8 cellular contexts compared by ENCODE assay signal in genomic region chr20:25249198-25249931, GRCh38. TPM values are rescaled to one million over a fixed set of nuclear protein-coding genes. Genes with fewer than 3 reads are reported as not detected.
DNase-seq lines count a peak whose midpoint lies in the region; ATAC-seq and TF ChIP-seq lines count a peak whose summit lies in the region.

No MANE protein-coding gene starts in this region.

- peaks cover 29% of the 10 kb centered on the region; the same call in 1 of the 2 replicates for H4K20me1 ChIP-seq in GM23338 (replicated peaks; ENCODE audit: insufficient read depth)

- TF ChIP-seq CTCF in GM23338 (conservative IDR thresholded peaks at IDR 0.05; ENCODE audit: low read depth in 2 of 2) (no peak), RWPE1 (conservative IDR thresholded peaks at IDR 0.05; ENCODE audit: low read depth) (no peak)

- 38 to 50% methylated on average over 9 of the region's 9 CpGs for WGBS in esophagus, 2 donors

- CTCF ChIA-PET in RWPE1 (lab: Yijun Ruan, JAX), result interaction anchor here (0.6 kb wide), 2 partner anchors 18 to 171 kb away, joined by 3 read pairs; no protein-coding TSS in a partner anchor

- POLR2A ChIA-PET in RWPE1 (lab: Yijun Ruan, JAX; ENCODE audit: low non-redundant PET), result interaction anchor here (2.8 kb wide), 1 partner anchor 26 kb away, joined by 15 read pairs; no protein-coding TSS in a partner anchor

- no peak for ATAC-seq in GM23338

- H3K79me2 ChIP-seq in GM23338 (replicated peaks; ENCODE audit: insufficient read depth), result peaks cover 55% of the 10 kb centered on the region

- H3K4me1 Mint-ChIP-seq in GM23338, result peaks cover 47% of the 10 kb centered on the region

- 0 out of 2 replicates have a peak, but pooled peaks cover 7% of the 10 kb centered on the region for H3F3A ChIP-seq in GM23338 (replicated peaks; ENCODE audit: low read depth)

- H3K27ac Mint-ChIP-seq in GM23338, result no peak overlapping the region

- peak overlapping the region; percentile 90 for H3K4me3 Mint-ChIP-seq in GM23338

- H3K9me3 ChIP-seq in esophagus (ENCODE audit: control insufficient read depth in 2 of 2, insufficient read depth in 1 of 2, low read depth in 1 of 2, low read length in 1 of 2), result no peaks in the 10 kb centered on the region

- H3K4me1 ChIP-seq in GM23338 (ENCODE audit: insufficient read depth), result peaks cover 16% of the 10 kb centered on the region
- peaks cover 4 to 12% of the 10 kb centered on the region in 2 donors for H3K4me1 ChIP-seq in esophagus (ENCODE audit: control insufficient read depth in 2 of 2, insufficient read depth in 2 of 2, low read length in 1 of 2)

- peaks cover 11% of the 10 kb centered on the region; the same call in 1 of the 2 replicates for H3K27me3 ChIP-seq in GM23338 (ENCODE audit: insufficient read depth)
- no peaks in the 10 kb centered on the region for H3K27me3 ChIP-seq in esophagus (ENCODE audit: control insufficient read depth in 1 of 2, insufficient read depth in 2 of 2, low read length in 2 of 2)

- H3K4me3 ChIP-seq in GM23338 (peak overlapping the region; percentile 93), esophagus (ENCODE audit: low read depth in 1 of 2, low read length in 2 of 2) (peak overlapping the region; percentile 13 to 85)

- peak overlapping the region; percentile 85 for H3K4me2 ChIP-seq in GM23338

- H3K27ac ChIP-seq in GM23338 (ENCODE audit: low read depth) (no peak overlapping the region), RWPE1 (peak overlapping the region; percentile 87), esophagus (ENCODE audit: low read depth in 2 of 2, low read length in 1 of 2) (peak overlapping the region; percentile 52 to 75)

- H3K36me3 Mint-ChIP-seq in GM23338 (ENCODE audit: low read depth), result peaks cover 3% of the 10 kb centered on the region; the same call in 2 of the 3 replicates

- no peaks in the 10 kb centered on the region; the same call in 2 of the 3 replicates for H3K9me3 Mint-ChIP-seq in GM23338

- H2AFZ ChIP-seq in GM23338, result peak overlapping the region; percentile 92

- H3K9me2 ChIP-seq in GM23338 (ENCODE audit: insufficient read depth), result no peaks in the 10 kb centered on the region

- H3K27me3 Mint-ChIP-seq in GM23338 (ENCODE audit: insufficient read depth, low read depth, poor library complexity), result peaks cover 16% of the 10 kb centered on the region

- DNase-seq in GM23338 (ENCODE audit: low spot score) (no peak), RWPE1 (ENCODE audit: low spot score) (peak; percentile 48), pons (ENCODE audit: low spot score) (peak; percentile 69), H4 (ENCODE audit: low spot score) (no peak)
- no peak for DNase-seq in activated CD4-positive, CD25-positive, alpha-beta regulatory T cell treated with anti-CD3 and anti-CD28 coated beads, Interleukin-2, amount 50 U/mL, for 72 hours
- no peak for DNase-seq in effector CD8-positive, alpha-beta T cell (lab: John Stamatoyannopoulos, UW)
- no peak for DNase-seq in stimulated activated CD4-positive, alpha-beta T cell treated with anti-CD3 and anti-CD28 coated beads, Interleukin-15, amount 100 ng/mL, for 24 hours

- no peaks in the 10 kb centered on the region for H3K36me3 ChIP-seq in GM23338 (ENCODE audit: insufficient read depth)
- no peaks in the 10 kb centered on the region for H3K36me3 ChIP-seq in esophagus (ENCODE audit: control insufficient read depth in 2 of 2, insufficient read depth in 2 of 2, low read length in 1 of 2)

TF ChIP-seq in GM23338, 12 proteins besides CTCF, POLR2A, EP300 and RAD21 (continues in another document):
- TF ChIP-seq CREB1 (CRISPR knock-in tag; IDR thresholded peaks at IDR 0.05; ENCODE audit: low read depth), result no peak
- TF ChIP-seq POLR2AphosphoS5 (IDR thresholded peaks at IDR 0.05; ENCODE audit: low read depth), result no peak
- no peak for TF ChIP-seq JUNB (IDR thresholded peaks at IDR 0.05; ENCODE audit: unreplicated experiment)
- no peak for TF ChIP-seq NANOG (IDR thresholded peaks at IDR 0.05; ENCODE audit: borderline replicate concordance)
- no peak for TF ChIP-seq EZH2 (IDR thresholded peaks at IDR 0.05; ENCODE audit: low read depth, unreplicated experiment)
- TF ChIP-seq STAT1 (IDR thresholded peaks at IDR 0.05; ENCODE audit: unreplicated experiment), result no peak
- TF ChIP-seq, protein P1, sequence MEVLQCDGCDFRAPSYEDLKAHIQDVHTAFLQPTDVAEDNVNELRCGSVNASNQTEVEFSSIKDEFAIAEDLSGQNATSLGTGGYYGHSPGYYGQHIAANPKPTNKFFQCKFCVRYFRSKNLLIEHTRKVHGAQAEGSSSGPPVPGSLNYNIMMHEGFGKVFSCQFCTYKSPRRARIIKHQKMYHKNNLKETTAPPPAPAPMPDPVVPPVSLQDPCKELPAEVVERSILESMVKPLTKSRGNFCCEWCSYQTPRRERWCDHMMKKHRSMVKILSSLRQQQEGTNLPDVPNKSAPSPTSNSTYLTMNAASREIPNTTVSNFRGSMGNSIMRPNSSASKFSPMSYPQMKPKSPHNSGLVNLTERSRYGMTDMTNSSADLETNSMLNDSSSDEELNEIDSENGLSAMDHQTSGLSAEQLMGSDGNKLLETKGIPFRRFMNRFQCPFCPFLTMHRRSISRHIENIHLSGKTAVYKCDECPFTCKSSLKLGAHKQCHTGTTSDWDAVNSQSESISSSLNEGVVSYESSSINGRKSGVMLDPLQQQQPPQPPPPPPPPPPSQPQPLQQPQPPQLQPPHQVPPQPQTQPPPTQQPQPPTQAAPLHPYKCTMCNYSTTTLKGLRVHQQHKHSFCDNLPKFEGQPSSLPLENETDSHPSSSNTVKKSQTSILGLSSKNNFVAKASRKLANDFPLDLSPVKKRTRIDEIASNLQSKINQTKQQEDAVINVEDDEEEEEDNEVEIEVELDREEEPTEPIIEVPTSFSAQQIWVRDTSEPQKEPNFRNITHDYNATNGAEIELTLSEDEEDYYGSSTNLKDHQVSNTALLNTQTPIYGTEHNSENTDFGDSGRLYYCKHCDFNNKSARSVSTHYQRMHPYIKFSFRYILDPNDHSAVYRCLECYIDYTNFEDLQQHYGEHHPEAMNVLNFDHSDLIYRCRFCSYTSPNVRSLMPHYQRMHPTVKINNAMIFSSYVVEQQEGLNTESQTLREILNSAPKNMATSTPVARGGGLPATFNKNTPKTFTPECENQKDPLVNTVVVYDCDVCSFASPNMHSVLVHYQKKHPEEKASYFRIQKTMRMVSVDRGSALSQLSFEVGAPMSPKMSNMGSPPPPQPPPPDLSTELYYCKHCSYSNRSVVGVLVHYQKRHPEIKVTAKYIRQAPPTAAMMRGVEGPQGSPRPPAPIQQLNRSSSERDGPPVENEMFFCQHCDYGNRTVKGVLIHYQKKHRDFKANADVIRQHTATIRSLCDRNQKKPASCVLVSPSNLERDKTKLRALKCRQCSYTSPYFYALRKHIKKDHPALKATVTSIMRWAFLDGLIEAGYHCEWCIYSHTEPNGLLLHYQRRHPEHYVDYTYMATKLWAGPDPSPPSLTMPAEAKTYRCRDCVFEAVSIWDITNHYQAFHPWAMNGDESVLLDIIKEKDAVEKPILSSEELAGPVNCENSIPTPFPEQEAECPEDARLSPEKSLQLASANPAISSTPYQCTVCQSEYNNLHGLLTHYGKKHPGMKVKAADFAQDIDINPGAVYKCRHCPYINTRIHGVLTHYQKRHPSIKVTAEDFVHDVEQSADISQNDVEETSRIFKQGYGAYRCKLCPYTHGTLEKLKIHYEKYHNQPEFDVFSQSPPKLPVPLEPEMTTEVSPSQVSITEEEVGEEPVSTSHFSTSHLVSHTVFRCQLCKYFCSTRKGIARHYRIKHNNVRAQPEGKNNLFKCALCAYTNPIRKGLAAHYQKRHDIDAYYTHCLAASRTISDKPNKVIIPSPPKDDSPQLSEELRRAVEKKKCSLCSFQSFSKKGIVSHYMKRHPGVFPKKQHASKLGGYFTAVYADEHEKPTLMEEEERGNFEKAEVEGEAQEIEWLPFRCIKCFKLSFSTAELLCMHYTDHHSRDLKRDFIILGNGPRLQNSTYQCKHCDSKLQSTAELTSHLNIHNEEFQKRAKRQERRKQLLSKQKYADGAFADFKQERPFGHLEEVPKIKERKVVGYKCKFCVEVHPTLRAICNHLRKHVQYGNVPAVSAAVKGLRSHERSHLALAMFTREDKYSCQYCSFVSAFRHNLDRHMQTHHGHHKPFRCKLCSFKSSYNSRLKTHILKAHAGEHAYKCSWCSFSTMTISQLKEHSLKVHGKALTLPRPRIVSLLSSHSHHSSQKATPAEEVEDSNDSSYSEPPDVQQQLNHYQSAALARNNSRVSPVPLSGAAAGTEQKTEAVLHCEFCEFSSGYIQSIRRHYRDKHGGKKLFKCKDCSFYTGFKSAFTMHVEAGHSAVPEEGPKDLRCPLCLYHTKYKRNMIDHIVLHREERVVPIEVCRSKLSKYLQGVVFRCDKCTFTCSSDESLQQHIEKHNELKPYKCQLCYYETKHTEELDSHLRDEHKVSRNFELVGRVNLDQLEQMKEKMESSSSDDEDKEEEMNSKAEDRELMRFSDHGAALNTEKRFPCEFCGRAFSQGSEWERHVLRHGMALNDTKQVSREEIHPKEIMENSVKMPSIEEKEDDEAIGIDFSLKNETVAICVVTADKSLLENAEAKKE (CRISPR knock-in tag; IDR thresholded peaks at IDR 0.05), result no peak
- TF ChIP-seq ETS1 (IDR thresholded peaks at IDR 0.05), result no peak
- no peak for TF ChIP-seq ZNF331 (CRISPR knock-in tag; IDR thresholded peaks at IDR 0.05; ENCODE audit: low read depth)
- no peak for TF ChIP-seq EZH2phosphoT487 (IDR thresholded peaks at IDR 0.05; ENCODE audit: unreplicated experiment)
- no peak for TF ChIP-seq ZNF114 (CRISPR knock-in tag; IDR thresholded peaks at IDR 0.05)

RNA-seq across cellular contexts. Expression of gene PYGB, which starts 1.5 kb away (rescaled TPM):
- 61.9 and 64.0 TPM in 2 replicates for total RNA-seq in GM23338 (2014; rRNA removed; shearing (Covaris generic))
- polyA plus RNA-seq in GM23338 (2016; fragmentation: Nextera tagmentation; extraction: Ambion mirVana) (15.6 and 15.9 TPM in 2 replicates), esophagus (10 to 100 TPM; 38.0 to 59.7 TPM)
- total RNA-seq in H4 (2014; rRNA removed; shearing (Covaris generic)), result 39.4 and 41.1 TPM in 2 replicates

RNA-seq across cellular contexts. Expression of gene ENTPD6, which starts 53.9 kb away (rescaled TPM):
- total RNA-seq in GM23338 (2014; rRNA removed; shearing (Covaris generic)), result 45.9 TPM in 2 replicates
- polyA plus RNA-seq in GM23338 (2016; fragmentation: Nextera tagmentation; extraction: Ambion mirVana), result 19.0 and 19.3 TPM in 2 replicates
- polyA plus RNA-seq in esophagus, result 10 to 100 TPM; 26.4 to 38.5 TPM
- 21.4 and 22.3 TPM in 2 replicates for total RNA-seq in H4 (2014; rRNA removed; shearing (Covaris generic))

Comparison
In these comparisons a context has a peak if more than half of its experiments do, and no peak if none do; other contexts are left out.
1. DNase-seq: peak in RWPE1 (single experiment) and pons (single experiment); none in GM23338 (single experiment), activated CD4-positive, CD25-positive, alpha-beta regulatory T cell treated with anti-CD3 and anti-CD28 coated beads, Interleukin-2, amount 50 U/mL, for 72 hours (single experiment), H4 (single experiment), effector CD8-positive, alpha-beta T cell (single experiment) and stimulated activated CD4-positive, alpha-beta T cell treated with anti-CD3 and anti-CD28 coated beads, Interleukin-15, amount 100 ng/mL, for 24 hours (single experiment).